ENCODE assay signal across 8 cellular contexts in the genomic region with DNA sequence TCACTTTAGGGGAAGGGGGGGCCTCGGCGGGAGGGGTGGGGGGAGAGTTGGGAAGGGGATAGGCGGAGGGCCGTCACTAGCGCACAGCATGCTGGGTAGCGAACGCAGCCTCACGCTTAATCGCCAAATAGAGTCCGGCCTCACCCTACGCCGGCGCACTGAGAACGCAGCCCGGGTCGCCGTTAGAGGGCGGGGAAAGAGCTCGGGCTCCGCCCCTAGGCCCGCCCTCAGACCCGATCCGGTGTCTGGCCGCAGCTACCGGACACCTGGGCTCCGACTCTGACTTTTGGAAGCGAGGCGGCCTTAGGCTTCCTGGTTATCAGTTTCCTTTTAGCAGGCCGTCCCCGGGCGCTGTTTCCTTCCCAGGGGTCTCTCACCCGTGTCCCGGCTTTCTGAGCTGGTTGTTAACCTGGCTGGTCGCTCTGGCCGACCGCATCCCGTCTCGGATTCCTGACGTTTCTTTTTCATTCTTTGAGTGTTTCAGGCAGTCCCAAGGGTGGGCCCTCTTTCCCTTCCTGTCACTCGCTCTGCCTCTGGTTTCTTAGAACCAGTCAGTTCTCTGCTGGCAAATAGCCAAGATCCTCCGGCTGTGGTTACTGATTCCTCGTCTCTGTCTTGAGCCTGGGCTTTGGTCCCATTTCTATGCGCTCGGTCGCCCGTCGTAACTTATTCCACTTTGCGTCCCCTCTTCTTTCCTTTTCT. TPM values are rescaled to one million over a fixed set of nuclear protein-coding genes. Genes with fewer than 3 reads are reported as not detected.
DNase-seq lines count a peak whose midpoint lies in the region; ATAC-seq and TF ChIP-seq lines count a peak whose summit lies in the region.

No MANE protein-coding gene starts in this region.

- peaks cover 22% of the 10 kb centered on the region for H3K4me1 ChIP-seq in upper lobe of right lung

- in situ Hi-C loops in GM13976 (cut with MboI; ENCODE audit: low sequenced_read_pairs, unreplicated experiment) = no loop called here

- H3K36me3 ChIP-seq in upper lobe of right lung = no peaks in the 10 kb centered on the region

- no peaks in the 10 kb centered on the region for H3K9me3 ChIP-seq in upper lobe of right lung

- peak; percentile 94 for DNase-seq in GM13976 (ENCODE audit: low spot score)
- peak; percentile 84 for DNase-seq in NCI-H1436 treated with DMSO at 0.1 percent for 48 hours (lab: John Stamatoyannopoulos, UW)
- peak; percentile 81 for DNase-seq in T follicular helper cell (ENCODE audit: low read depth)
- peak; percentile 96 for DNase-seq in amniotic epithelial cell (ENCODE audit: low read depth)
- peak; percentile 96 for DNase-seq in left cardiac atrium
- peak; percentile 99 for DNase-seq in posterior vena cava (ENCODE audit: low spot score)
- peak; percentile 98 for DNase-seq in upper lobe of right lung

- H3K27ac ChIP-seq in upper lobe of right lung = peak overlapping the region; percentile 97

- peak overlapping the region; percentile 78 for H3K4me3 ChIP-seq in upper lobe of right lung

- TF ChIP-seq CTCF in GM13976 (IDR thresholded peaks at IDR 0.05; ENCODE audit: borderline replicate concordance, control extremely low read depth, extremely low read depth, insufficient read depth, missing control alignments) = no peak
- TF ChIP-seq CTCF in upper lobe of right lung (IDR thresholded peaks at IDR 0.05) = no peak

- peak; percentile 90 for ATAC-seq in HG02852 (IDR thresholded peaks at IDR 0.05; ENCODE audit: unreplicated experiment)
- peak; percentile 98 for ATAC-seq in left cardiac atrium
- ATAC-seq in upper lobe of right lung = peak; percentile 98

- intact Hi-C loops in left cardiac atrium (cut with DNase I) (loop anchor here in 1 of 2 donors (5.0 kb wide), 1 partner anchor 34 kb away; no protein-coding TSS in a partner anchor), posterior vena cava (cut with DNase I) (loop anchor here (5.0 to 10.0 kb wide), 2 partner anchors 34 to 48 kb away; no protein-coding TSS in a partner anchor), upper lobe of right lung (cut with DNase I) (loop anchor here (10.0 kb wide), 1 partner anchor 48 kb away; no protein-coding TSS in a partner anchor)

- no peaks in the 10 kb centered on the region for H3K27me3 ChIP-seq in upper lobe of right lung

RNA-seq across cellular contexts. Expression of gene STRN3, which starts 0.4 kb away (rescaled TPM):
- 10 to 100 TPM; 37.3 to 48.6 TPM for total RNA-seq in left cardiac atrium
- total RNA-seq in posterior vena cava = 10 to 100 TPM; 48.2 to 57.4 TPM
- total RNA-seq in upper lobe of right lung = 35.0 TPM

RNA-seq across cellular contexts. Expression of gene AP4S1, which starts 1.1 kb away (rescaled TPM):
- total RNA-seq in left cardiac atrium = 1 to 10 TPM; 6.3 to 7.5 TPM
- total RNA-seq in posterior vena cava = 10 to 100 TPM in 1 of 2 donors, 1 to 10 TPM in 1; 9.3 to 11.2 TPM
- 7.1 TPM for total RNA-seq in upper lobe of right lung

Comparison
In these comparisons a context has a peak if more than half of its experiments do, and no peak if none do; other contexts are left out.
1. Peak in every context shown above with its lines: DNase-seq, ATAC-seq, H3K4me3 ChIP-seq and H3K27ac ChIP-seq.